Comparison of ENCODE assay signal across 8 cellular contexts in genomic region chr7:66697451-66698438, GRCh38. TPM values are rescaled to one million over a fixed set of nuclear protein-coding genes. Genes with fewer than 3 reads are reported as not detected.
DNase-seq lines count a peak whose midpoint lies in the region; ATAC-seq and TF ChIP-seq lines count a peak whose summit lies in the region.

No MANE protein-coding gene starts in this region.

- TF ChIP-seq EP300 in esophagus muscularis mucosa (IDR thresholded peaks at IDR 0.05) = no peak

- H3K36me3 ChIP-seq in BJ (ENCODE audit: control insufficient read depth, insufficient read depth, low read length) (peaks cover 9% of the 10 kb centered on the region), esophagus muscularis mucosa (peaks cover 0 to 8% (median 5%) of the 10 kb centered on the region in 4 donors)

- TF ChIP-seq POLR2A in esophagus muscularis mucosa (IDR thresholded peaks at IDR 0.05; ENCODE audit: low read depth) = no peak

- CTCF ChIA-PET in BJ (lab: Yijun Ruan, JAX) = no interaction called here
- CTCF ChIA-PET in activated CD4-positive, alpha-beta memory T cell treated with anti-CD3 and anti-CD28 coated beads, Interleukin-2, amount 10 ng/mL, durations not matched to agents 7 days and 5 days (lab: Charles Lee) = no interaction called here

- H3K9me3 ChIP-seq in esophagus muscularis mucosa = no peaks in the 10 kb centered on the region

- no peak for TF ChIP-seq CTCF in BJ (IDR thresholded peaks at IDR 0.05; ENCODE audit: insufficient read depth, low read depth, low read length)
- no peak for TF ChIP-seq CTCF in esophagus muscularis mucosa (IDR thresholded peaks at IDR 0.05)

- H3K4me1 ChIP-seq in esophagus muscularis mucosa = peaks cover 10 to 41% (median 35%) of the 10 kb centered on the region in 4 donors

- intact Hi-C loops in esophagus muscularis mucosa (cut with DNase I) = no loop called here

- POLR2A ChIA-PET in BJ (lab: Charles Lee) = no interaction called here
- POLR2A ChIA-PET in naive thymus-derived CD8-positive, alpha-beta T cell (lab: Charles Lee) = no interaction called here
- POLR2A ChIA-PET in activated CD4-positive, alpha-beta memory T cell treated with anti-CD3 and anti-CD28 coated beads, Interleukin-2, amount 10 ng/mL, durations not matched to agents 7 days and 5 days (lab: Charles Lee) = no interaction called here

- no peaks in the 10 kb centered on the region for H3K27me3 Mint-ChIP-seq in naive thymus-derived CD8-positive, alpha-beta T cell
- H3K27me3 Mint-ChIP-seq in activated CD4-positive, alpha-beta memory T cell treated with anti-CD3 and anti-CD28 coated beads, Interleukin-2, amount 10 ng/mL, durations not matched to agents 7 days and 5 days = no peaks in the 10 kb centered on the region

- DNase-seq in BJ (ENCODE audit: low read depth) (peak; percentile 19), NCI-H446 (lab: John Stamatoyannopoulos, UW) (peak; percentile 42 to 89), esophagus muscularis mucosa (ENCODE audit: extremely low spot score) (no peak), NCI-H146 treated with DMSO at 0.1 percent for 48 hours (lab: John Stamatoyannopoulos, UW; ENCODE audit: unreplicated experiment) (no peak), NCI-H526 treated with DMSO at 0.1 percent for 48 hours (lab: John Stamatoyannopoulos, UW) (no peak)
- no peak for DNase-seq in naive thymus-derived CD8-positive, alpha-beta T cell
- no peak for DNase-seq in activated CD4-positive, alpha-beta memory T cell treated with anti-CD3 and anti-CD28 coated beads, Interleukin-2, amount 10 ng/mL, durations not matched to agents 7 days and 5 days

- H3K4me3 Mint-ChIP-seq in naive thymus-derived CD8-positive, alpha-beta T cell = peak overlapping the region in 1 of 10 donors; percentile 73
- no peak overlapping the region for H3K4me3 Mint-ChIP-seq in activated CD4-positive, alpha-beta memory T cell treated with anti-CD3 and anti-CD28 coated beads, Interleukin-2, amount 10 ng/mL, durations not matched to agents 7 days and 5 days

- ATAC-seq in naive thymus-derived CD8-positive, alpha-beta T cell = peak; percentile 10 to 27
- ATAC-seq in HG03354 (IDR thresholded peaks at IDR 0.05; ENCODE audit: poor library complexity, severe bottlenecking, unreplicated experiment) = no peak

- H3K27me3 ChIP-seq in BJ (ENCODE audit: control insufficient read depth, insufficient read depth, low read length) (no peaks in the 10 kb centered on the region), esophagus muscularis mucosa (no peaks in the 10 kb centered on the region)

- no peaks in the 10 kb centered on the region for H3K9me3 Mint-ChIP-seq in naive thymus-derived CD8-positive, alpha-beta T cell
- no peaks in the 10 kb centered on the region for H3K9me3 Mint-ChIP-seq in activated CD4-positive, alpha-beta memory T cell treated with anti-CD3 and anti-CD28 coated beads, Interleukin-2, amount 10 ng/mL, durations not matched to agents 7 days and 5 days

- peaks cover 0 to 7% (median 2%) of the 10 kb centered on the region in 3 donors for H3K36me3 Mint-ChIP-seq in naive thymus-derived CD8-positive, alpha-beta T cell
- no peaks in the 10 kb centered on the region for H3K36me3 Mint-ChIP-seq in activated CD4-positive, alpha-beta memory T cell treated with anti-CD3 and anti-CD28 coated beads, Interleukin-2, amount 10 ng/mL, durations not matched to agents 7 days and 5 days (ENCODE audit: low read depth)

- WGBS in esophagus muscularis mucosa = 39% methylated on average over 13 of the region's 20 CpGs

- H3K4me3 ChIP-seq in BJ (ENCODE audit: low read depth, low read length) (no peak overlapping the region), esophagus muscularis mucosa (no peak overlapping the region)

- H3K27ac Mint-ChIP-seq in naive thymus-derived CD8-positive, alpha-beta T cell = peak overlapping the region in 2 of 10 donors; percentile 17 to 85
- no peak overlapping the region for H3K27ac Mint-ChIP-seq in activated CD4-positive, alpha-beta memory T cell treated with anti-CD3 and anti-CD28 coated beads, Interleukin-2, amount 10 ng/mL, durations not matched to agents 7 days and 5 days

- H3K4me1 Mint-ChIP-seq in naive thymus-derived CD8-positive, alpha-beta T cell = peaks cover 0 to 7% (median 0%) of the 10 kb centered on the region in 4 donors
- H3K4me1 Mint-ChIP-seq in activated CD4-positive, alpha-beta memory T cell treated with anti-CD3 and anti-CD28 coated beads, Interleukin-2, amount 10 ng/mL, durations not matched to agents 7 days and 5 days = no peaks in the 10 kb centered on the region

- peak overlapping the region; percentile 42 to 70 (median 51) for H3K27ac ChIP-seq in esophagus muscularis mucosa (replicated peaks in 1 of 4)

RNA-seq across cellular contexts. Expression of gene RABGEF1, which starts 42.8 kb away (rescaled TPM):
- polyA plus RNA-seq in BJ (2011; rRNA removed) = 49.1 and 61.0 TPM in 2 replicates
- 47.1 and 73.9 TPM in 2 replicates for polyA minus RNA-seq in BJ (2011; rRNA and poly(A)+ RNA removed)
- total RNA-seq in esophagus muscularis mucosa = 10 to 100 TPM; 34.3 to 45.4 (median 37.1) TPM
- 10 to 100 TPM; 24.6 to 27.5 TPM for total RNA-seq in naive thymus-derived CD8-positive, alpha-beta T cell
- 10 to 100 TPM; 17.5 to 23.0 (median 21.6) TPM for polyA plus RNA-seq in naive thymus-derived CD8-positive, alpha-beta T cell
- 10 to 100 TPM; 22.1 to 24.2 TPM for total RNA-seq in activated CD4-positive, alpha-beta memory T cell treated with anti-CD3 and anti-CD28 coated beads, Interleukin-2, amount 10 ng/mL, durations not matched to agents 7 days and 5 days

Comparison
In these comparisons a context has a peak if more than half of its experiments do, and no peak if none do; other contexts are left out.
1. DNase-seq: peak in BJ (single experiment) and NCI-H446 (2 of 2); none in esophagus muscularis mucosa (single experiment), naive thymus-derived CD8-positive, alpha-beta T cell (0 of 10), activated CD4-positive, alpha-beta memory T cell treated with anti-CD3 and anti-CD28 coated beads, Interleukin-2, amount 10 ng/mL, durations not matched to agents 7 days and 5 days (single experiment), NCI-H146 treated with DMSO at 0.1 percent for 48 hours (single experiment) and NCI-H526 treated with DMSO at 0.1 percent for 48 hours (single experiment).